Comparison of ENCODE assay signal across 8 cellular contexts in genomic region chr20:11755071-11755881, GRCh38.
A peak's percentile ranks its signal among the peaks of the same experiment; 100 is the strongest.
DNase-seq lines count a peak whose midpoint lies in the region; TF ChIP-seq lines count a peak whose summit lies in the region.

No MANE protein-coding gene starts in this region.

- CTCF ChIA-PET in A673 (lab: Charles Lee), result no interaction called here

- no peak overlapping the region for H3K56ac ChIP-seq in mesendoderm (ENCODE audit: low read length)

- intact Hi-C loops in A673 (cut with micrococcal nuclease; ENCODE audit: unreplicated experiment), result no loop called here

- no peak overlapping the region for H3K4me3 ChIP-seq in A673 (ENCODE audit: low read depth, low read length, poor library complexity, severe bottlenecking)
- no peak overlapping the region for H3K4me3 ChIP-seq in mesendoderm (ENCODE audit: low read length)

- H3K18ac ChIP-seq in mesendoderm (ENCODE audit: low read length), result no peak overlapping the region

- no peak overlapping the region for H2AK5ac ChIP-seq in mesendoderm (ENCODE audit: low read length)

- H4K5ac ChIP-seq in mesendoderm (ENCODE audit: low read length), result no peak overlapping the region

- H3K4ac ChIP-seq in mesendoderm (ENCODE audit: low read depth, low read length), result no peak overlapping the region

- H3K4me1 ChIP-seq in A673 (ENCODE audit: insufficient read depth, low read length, poor library complexity, severe bottlenecking), result no peaks in the 10 kb centered on the region
- H3K4me1 ChIP-seq in mesendoderm (ENCODE audit: control insufficient read depth, low read depth, low read length), result no peaks in the 10 kb centered on the region

- no peaks in the 10 kb centered on the region for H3K36me3 ChIP-seq in A673 (ENCODE audit: insufficient read depth, low read length, poor library complexity, severe bottlenecking)
- H3K36me3 ChIP-seq in mesendoderm (ENCODE audit: control insufficient read depth, insufficient read depth, low read length), result no peaks in the 10 kb centered on the region

- no peaks in the 10 kb centered on the region for H3K79me1 ChIP-seq in mesendoderm (ENCODE audit: low read length)

- H3K27ac ChIP-seq in A673 (ENCODE audit: low read depth, low read length, poor library complexity, severe bottlenecking), result no peak overlapping the region
- no peak overlapping the region for H3K27ac ChIP-seq in mesendoderm (ENCODE audit: low read depth, low read length)

- H3K79me2 ChIP-seq in mesendoderm (ENCODE audit: control insufficient read depth, insufficient read depth, low read length), result no peaks in the 10 kb centered on the region

- no peak overlapping the region for H2BK15ac ChIP-seq in mesendoderm (replicated peaks; ENCODE audit: low read depth)

- H3K9ac ChIP-seq in mesendoderm (ENCODE audit: low read length), result no peak overlapping the region

- POLR2A ChIA-PET in A673 (lab: Charles Lee; ENCODE audit: low non-redundant PET), result no interaction called here

- WGBS in mesendoderm (ENCODE audit: extremely low coverage, insufficient coverage, low lambda C conversion rate), result no CpG with 5 or more reads among the region's 8 CpGs

- no peak overlapping the region for H3K4me2 ChIP-seq in mesendoderm (ENCODE audit: low read length)

- DNase-seq in A673 (ENCODE audit: low spot score), result peak; percentile 4
- DNase-seq in HT-29 (ENCODE audit: low spot score), result peak; percentile 24
- peak; percentile 52 to 86 for DNase-seq in dermis microvascular lymphatic vessel endothelial cell (ENCODE audit: low read depth in 2 of 2)
- peak; percentile 59 for DNase-seq in midbrain (lab: John Stamatoyannopoulos, UW)
- DNase-seq in NCI-H2196 treated with DMSO at 0.1 percent for 48 hours (lab: John Stamatoyannopoulos, UW; ENCODE audit: unreplicated experiment), result no peak
- no peak for DNase-seq in mesendoderm
- no peak for DNase-seq in GM19238 (ENCODE audit: insufficient read length, low spot score)
- DNase-seq in GM19240 (ENCODE audit: insufficient read length, low spot score), result no peak

- H3K27me3 ChIP-seq in A673 (replicated peaks; ENCODE audit: insufficient read depth, low read depth, low read length, poor library complexity) (no peaks in the 10 kb centered on the region), mesendoderm (ENCODE audit: insufficient read depth, low read length, poor library complexity) (no peaks in the 10 kb centered on the region)

- TF ChIP-seq CTCF in A673 (conservative IDR thresholded peaks at IDR 0.05; ENCODE audit: low read depth, low read length), result 0 out of 2 replicates have a peak, but pooled peaks have one; percentile 22

- BruUV-seq in A673 (replicated peaks; lab: Mats Ljungman, UMichigan), result no TSS peak

- no peak overlapping the region for H4K8ac ChIP-seq in mesendoderm (ENCODE audit: low read depth, low read length)

- H2BK120ac ChIP-seq in mesendoderm (ENCODE audit: low read depth, low read length), result no peak overlapping the region

- H2BK5ac ChIP-seq in mesendoderm (ENCODE audit: low read length), result no peak overlapping the region

- H3K23ac ChIP-seq in mesendoderm (ENCODE audit: low read length), result no peak overlapping the region

- no peaks in the 10 kb centered on the region for H3K9me3 ChIP-seq in A673 (ENCODE audit: low read depth, low read length, poor library complexity, severe bottlenecking)

Comparison
In these comparisons a context has a peak if more than half of its experiments do, and no peak if none do; other contexts are left out.
1. DNase-seq: peak in A673 (single experiment), HT-29 (single experiment), dermis microvascular lymphatic vessel endothelial cell (2 of 2) and midbrain (single experiment); none in NCI-H2196 treated with DMSO at 0.1 percent for 48 hours (single experiment), mesendoderm (single experiment), GM19238 (single experiment) and GM19240 (single experiment).